Comparison of ENCODE assay signal across 34 cellular contexts in genomic region chr1:204777591-204777990, GRCh38.
"Had no signal": no experiment of that assay in that cellular context is flagged by ENCODE, and none has a peak within 500 bp of the region (broad histone marks: within the 10 kb centered on the region; RNA-seq: fewer than 3 reads in every experiment).

No MANE protein-coding gene starts in this region.

- H3K36me3 Mint-ChIP-seq: activated CD8-positive, alpha-beta memory T cell treated with anti-CD3 and anti-CD28 coated beads, Interleukin-2, amount 10 ng/mL, durations not matched to agents 7 days and 5 days; activated naive CD4-positive, alpha-beta T cell treated with anti-CD3 and anti-CD28 coated beads, Interleukin-2, amount 10 ng/mL, durations not matched to agents 7 days and 5 days; activated naive CD4-positive, alpha-beta T cell treated with anti-CD3 and anti-CD28 coated beads, Interleukin-2, amount 50 U/mL, for 24 hours; activated naive CD8-positive, alpha-beta T cell; activated naive CD8-positive, alpha-beta T cell treated with anti-CD3 and anti-CD28 coated beads, Interleukin-2, amount 10 ng/mL, durations not matched to agents 7 days and 5 days; brain had no signal

- H3K4me3 ChIP-seq: ascending aorta, cardiac muscle cell had no signal

- H3K36me3 ChIP-seq: ascending aorta, cardiac muscle cell had no signal

- H3K4me1 Mint-ChIP-seq: activated B cell treated with CpG ODN at 0.5 μM for 24 hours; activated CD4-positive, alpha-beta memory T cell treated with anti-CD3 and anti-CD28 coated beads, Interleukin-2, amount 10 ng/mL, durations not matched to agents 7 days and 5 days; activated CD4-positive, alpha-beta T cell treated with anti-CD3 and anti-CD28 coated beads, Interleukin-2, amount 10 ng/mL, durations not matched to agents 7 days and 5 days; activated CD8-positive, alpha-beta memory T cell treated with anti-CD3 and anti-CD28 coated beads, Interleukin-2, amount 10 ng/mL, durations not matched to agents 7 days and 5 days; activated naive CD4-positive, alpha-beta T cell treated with anti-CD3 and anti-CD28 coated beads, Interleukin-2, amount 10 ng/mL, durations not matched to agents 7 days and 5 days; activated naive CD4-positive, alpha-beta T cell treated with anti-CD3 and anti-CD28 coated beads, Interleukin-2, amount 50 U/mL, for 24 hours; activated naive CD8-positive, alpha-beta T cell treated with anti-CD3 and anti-CD28 coated beads, Interleukin-2, amount 10 ng/mL, durations not matched to agents 7 days and 5 days; activated naive CD8-positive, alpha-beta T cell treated with anti-CD3 and anti-CD28 coated beads, Interleukin-2, amount 50 U/mL, for 24 hours; central memory CD8-positive, alpha-beta T cell had no signal

- H3K27ac ChIP-seq: ascending aorta, cardiac muscle cell, VCaP had no signal

- H3K27ac Mint-ChIP-seq: activated B cell treated with CpG ODN at 0.5 μM for 24 hours; activated CD4-positive, alpha-beta memory T cell treated with anti-CD3 and anti-CD28 coated beads, Interleukin-2, amount 10 ng/mL, durations not matched to agents 7 days and 5 days; activated CD4-positive, alpha-beta T cell treated with anti-CD3 and anti-CD28 coated beads, Interleukin-2, amount 10 ng/mL, durations not matched to agents 7 days and 5 days; activated CD8-positive, alpha-beta memory T cell treated with anti-CD3 and anti-CD28 coated beads, Interleukin-2, amount 10 ng/mL, durations not matched to agents 7 days and 5 days; activated CD8-positive, alpha-beta T cell treated with anti-CD3 and anti-CD28 coated beads, Interleukin-2, amount 10 ng/mL, durations not matched to agents 7 days and 5 days; activated naive CD4-positive, alpha-beta T cell treated with anti-CD3 and anti-CD28 coated beads, Interleukin-2, amount 10 ng/mL, durations not matched to agents 7 days and 5 days; activated naive CD4-positive, alpha-beta T cell treated with anti-CD3 and anti-CD28 coated beads, Interleukin-2, amount 50 U/mL, for 24 hours; activated naive CD8-positive, alpha-beta T cell; activated naive CD8-positive, alpha-beta T cell treated with anti-CD3 and anti-CD28 coated beads, Interleukin-2, amount 10 ng/mL, durations not matched to agents 7 days and 5 days; activated naive CD8-positive, alpha-beta T cell treated with anti-CD3 and anti-CD28 coated beads, Interleukin-2, amount 50 U/mL, for 24 hours; activated T-cell treated with anti-CD3 and anti-CD28 coated beads, Interleukin-2, amount 50 U/mL, for 24 hours; activated T-helper 2 cell treated with anti-CD3 and anti-CD28 coated beads, Interferon-gamma antibody, Interleukin-2, Interleukin-4, amounts not matched to agents 10 μg/mL and 5 μg/mL and 100 μg/mL, durations not matched to agents 14 hours and 24 hours and 36 hours; brain; T-helper 1 cell treated with Interleukin-12 subunit alpha and Interleukin-12 subunit beta and Interleukin-4 antibody, amounts not matched to agents 30 μg/mL and 1 μg/mL, for 36 hours; T-helper 2 cell treated with Interferon-gamma antibody and Interleukin-4, amounts not matched to agents 5 μg/mL and 100 μg/mL, for 36 hours had no signal

- H3K4me1 ChIP-seq: ascending aorta had no signal

- ATAC-seq: activated CD8-positive, alpha-beta memory T cell treated with anti-CD3 and anti-CD28 coated beads, Interleukin-2, amount 10 ng/mL, durations not matched to agents 7 days and 5 days; activated CD8-positive, alpha-beta T cell treated with anti-CD3 and anti-CD28 coated beads, Interleukin-2, amount 10 ng/mL, durations not matched to agents 7 days and 5 days; activated naive CD8-positive, alpha-beta T cell treated with anti-CD3 and anti-CD28 coated beads, Interleukin-2, amount 50 U/mL, for 24 hours had no signal

- H3K9me3 ChIP-seq: ascending aorta had no signal

- H3K27me3 ChIP-seq: ascending aorta had no signal

- DNase-seq: activated B cell treated with CpG ODN at 0.5 μM for 24 hours; activated CD4-positive, alpha-beta memory T cell treated with anti-CD3 and anti-CD28 coated beads, Interleukin-2, amount 10 ng/mL, durations not matched to agents 7 days and 5 days; activated CD4-positive, alpha-beta T cell treated with anti-CD3 and anti-CD28 coated beads for 48 hours; activated CD4-positive, alpha-beta T cell treated with anti-CD3 and anti-CD28 coated beads, Interleukin-2, amount 10 ng/mL, durations not matched to agents 7 days and 5 days; activated CD4-positive, alpha-beta T cell treated with anti-CD3 and anti-CD28 coated beads, Interleukin-2, amount 50 U/mL, for 48 hours; activated CD4-positive, CD25-positive, alpha-beta regulatory T cell treated with anti-CD3 and anti-CD28 coated beads, Interleukin-2, amount 50 U/mL, for 72 hours; activated CD8-positive, alpha-beta memory T cell treated with anti-CD3 and anti-CD28 coated beads for 24 hours; activated CD8-positive, alpha-beta memory T cell treated with anti-CD3 and anti-CD28 coated beads, Interleukin-2, amount 10 ng/mL, durations not matched to agents 7 days and 5 days; activated CD8-positive, alpha-beta memory T cell treated with anti-CD3 and anti-CD28 coated beads, Interleukin-2, amount 50 U/mL, for 48 hours; activated CD8-positive, alpha-beta T cell treated with anti-CD3 and anti-CD28 coated beads, Interleukin-2, amount 10 ng/mL, durations not matched to agents 7 days and 5 days; activated effector memory CD4-positive, alpha-beta T cell treated with Interleukin-2 at 50 U/mL for 16 hours; activated gamma-delta T cell; activated naive CD4-positive, alpha-beta T cell treated with anti-CD3 and anti-CD28 coated beads, Interleukin-2, amount 10 ng/mL, durations not matched to agents 7 days and 5 days; activated naive CD4-positive, alpha-beta T cell treated with Interleukin-2 at 50 U/mL for 16 hours; activated naive CD8-positive, alpha-beta T cell treated with anti-CD3 and anti-CD28 coated beads, Interleukin-2, amount 10 ng/mL, durations not matched to agents 7 days and 5 days; activated naive CD8-positive, alpha-beta T cell treated with anti-CD3 and anti-CD28 coated beads, Interleukin-2, amount 50 U/mL, for 24 hours; activated T-cell treated with anti-CD3 and anti-CD28 coated beads, Interleukin-2, amount 50 U/mL, for 24 hours; activated T-cell treated with anti-CD3 and anti-CD28 coated beads, Interleukin-2, amount 50 U/mL, for 48 hours; amygdala; anterior cingulate cortex; caudate nucleus; cerebellar nuclear complex; T-helper 2 cell; T-helper 9 cell had no signal

- H3K4me3 Mint-ChIP-seq: activated B cell treated with CpG ODN at 0.5 μM for 24 hours; activated CD4-positive, alpha-beta memory T cell treated with anti-CD3 and anti-CD28 coated beads, Interleukin-2, amount 10 ng/mL, durations not matched to agents 7 days and 5 days; activated CD4-positive, alpha-beta T cell treated with anti-CD3 and anti-CD28 coated beads, Interleukin-2, amount 10 ng/mL, durations not matched to agents 7 days and 5 days; activated CD8-positive, alpha-beta memory T cell treated with anti-CD3 and anti-CD28 coated beads, Interleukin-2, amount 10 ng/mL, durations not matched to agents 7 days and 5 days; activated CD8-positive, alpha-beta T cell treated with anti-CD3 and anti-CD28 coated beads, Interleukin-2, amount 10 ng/mL, durations not matched to agents 7 days and 5 days; activated naive CD4-positive, alpha-beta T cell treated with anti-CD3 and anti-CD28 coated beads, Interleukin-2, amount 10 ng/mL, durations not matched to agents 7 days and 5 days; activated naive CD4-positive, alpha-beta T cell treated with anti-CD3 and anti-CD28 coated beads, Interleukin-2, amount 50 U/mL, for 24 hours; activated naive CD8-positive, alpha-beta T cell; activated naive CD8-positive, alpha-beta T cell treated with anti-CD3 and anti-CD28 coated beads, Interleukin-2, amount 10 ng/mL, durations not matched to agents 7 days and 5 days; activated naive CD8-positive, alpha-beta T cell treated with anti-CD3 and anti-CD28 coated beads, Interleukin-2, amount 50 U/mL, for 24 hours; activated T-cell treated with anti-CD3 and anti-CD28 coated beads, Interleukin-2, amount 50 U/mL, for 24 hours; brain; central memory CD8-positive, alpha-beta T cell; T-helper 1 cell treated with Interleukin-12 subunit alpha and Interleukin-12 subunit beta and Interleukin-4 antibody, amounts not matched to agents 30 μg/mL and 1 μg/mL, for 36 hours; T-helper 2 cell treated with Interferon-gamma antibody and Interleukin-4, amounts not matched to agents 5 μg/mL and 100 μg/mL, for 36 hours had no signal

- H3K9me3 Mint-ChIP-seq: activated B cell treated with CpG ODN at 0.5 μM for 24 hours; activated CD4-positive, alpha-beta memory T cell treated with anti-CD3 and anti-CD28 coated beads, Interleukin-2, amount 10 ng/mL, durations not matched to agents 7 days and 5 days; activated CD4-positive, alpha-beta T cell treated with anti-CD3 and anti-CD28 coated beads, Interleukin-2, amount 10 ng/mL, durations not matched to agents 7 days and 5 days; activated naive CD4-positive, alpha-beta T cell treated with anti-CD3 and anti-CD28 coated beads, Interleukin-2, amount 10 ng/mL, durations not matched to agents 7 days and 5 days; activated naive CD4-positive, alpha-beta T cell treated with anti-CD3 and anti-CD28 coated beads, Interleukin-2, amount 50 U/mL, for 24 hours; activated naive CD8-positive, alpha-beta T cell treated with anti-CD3 and anti-CD28 coated beads, Interleukin-2, amount 10 ng/mL, durations not matched to agents 7 days and 5 days; activated naive CD8-positive, alpha-beta T cell treated with anti-CD3 and anti-CD28 coated beads, Interleukin-2, amount 50 U/mL, for 24 hours; activated T-cell treated with anti-CD3 and anti-CD28 coated beads, Interleukin-2, amount 50 U/mL, for 24 hours; activated T-helper 2 cell treated with anti-CD3 and anti-CD28 coated beads, Interferon-gamma antibody, Interleukin-2, Interleukin-4, amounts not matched to agents 10 μg/mL and 5 μg/mL and 100 μg/mL, durations not matched to agents 14 hours and 24 hours and 36 hours; brain; central memory CD8-positive, alpha-beta T cell; T-helper 1 cell treated with Interleukin-12 subunit alpha and Interleukin-12 subunit beta and Interleukin-4 antibody, amounts not matched to agents 30 μg/mL and 1 μg/mL, for 36 hours; T-helper 2 cell treated with Interferon-gamma antibody and Interleukin-4, amounts not matched to agents 5 μg/mL and 100 μg/mL, for 36 hours had no signal
